ENCODE assay signal across 18 cellular contexts in genomic region chr5:126515337-126515736, GRCh38.
A peak's percentile ranks its signal among the peaks of the same experiment; 100 is the strongest.
DNase-seq lines count a peak whose midpoint lies in the region; ATAC-seq and TF ChIP-seq lines count a peak whose summit lies in the region.
"Had no signal": no experiment of that assay in that cellular context is flagged by ENCODE, and none has a peak within 500 bp of the region (broad histone marks: within the 10 kb centered on the region; RNA-seq: fewer than 3 reads in every experiment).

No MANE protein-coding gene starts in this region.

- ATAC-seq in foreskin keratinocyte = no peak
- no peak for ATAC-seq in activated naive CD4-positive, alpha-beta T cell treated with anti-CD3 and anti-CD28 coated beads, Interleukin-2, amount 50 U/mL, for 72 hours
- ATAC-seq: activated naive CD8-positive, alpha-beta T cell treated with anti-CD3 and anti-CD28 coated beads, Interleukin-2, amount 50 U/mL, for 24 hours; naive thymus-derived CD8-positive, alpha-beta T cell had no signal

- no peak for TF ChIP-seq POLR2A in tibial nerve (IDR thresholded peaks at IDR 0.05)

- H3K4me1 ChIP-seq in foreskin keratinocyte (peaks cover 39% of the 10 kb centered on the region), tibial nerve (peaks cover 0 to 73% (median 46%) of the 10 kb centered on the region in 4 donors)

- no peak overlapping the region for H3K4me3 ChIP-seq in tibial nerve
- H3K4me3 ChIP-seq: SK-N-MC, upper lobe of left lung had no signal

- no peak for TF ChIP-seq EP300 in tibial nerve (IDR thresholded peaks at IDR 0.05)

- no peak overlapping the region for H3K27ac Mint-ChIP-seq in activated naive CD4-positive, alpha-beta T cell treated with anti-CD3 and anti-CD28 coated beads, Interleukin-2, amount 50 U/mL, for 72 hours
- H3K27ac Mint-ChIP-seq: activated naive CD8-positive, alpha-beta T cell treated with anti-CD3 and anti-CD28 coated beads, Interleukin-2, amount 50 U/mL, for 24 hours; CD4-positive, CD25-positive, alpha-beta regulatory T cell had no signal

- H3K9me3 Mint-ChIP-seq in activated naive CD4-positive, alpha-beta T cell treated with anti-CD3 and anti-CD28 coated beads, Interleukin-2, amount 50 U/mL, for 72 hours = peaks cover 0 to 3% of the 10 kb centered on the region in 2 donors
- H3K9me3 Mint-ChIP-seq: activated naive CD8-positive, alpha-beta T cell treated with anti-CD3 and anti-CD28 coated beads, Interleukin-2, amount 50 U/mL, for 24 hours had no signal

- no peak for TF ChIP-seq CTCF in foreskin keratinocyte (conservative IDR thresholded peaks at IDR 0.05)
- no peak for TF ChIP-seq CTCF in tibial nerve (IDR thresholded peaks at IDR 0.05)

- H3K27ac ChIP-seq in foreskin keratinocyte (peak overlapping the region; percentile 48), tibial nerve (peak overlapping the region; percentile 30 to 89 (median 76))
- H3K27ac ChIP-seq: SK-N-MC had no signal

- no peaks in the 10 kb centered on the region for H3K9me3 ChIP-seq in tibial nerve
- H3K9me3 ChIP-seq: upper lobe of left lung had no signal

- H3K27me3 ChIP-seq in foreskin keratinocyte (no peaks in the 10 kb centered on the region), tibial nerve (no peaks in the 10 kb centered on the region)
- H3K27me3 ChIP-seq: upper lobe of left lung had no signal

- no peaks in the 10 kb centered on the region for H3K36me3 ChIP-seq in tibial nerve
- H3K36me3 ChIP-seq: upper lobe of left lung had no signal

- DNase-seq in NCI-H2171 treated with DMSO at 0.1 percent for 48 hours (lab: John Stamatoyannopoulos, UW) (peak; percentile 37), SK-N-DZ (ENCODE audit: low spot score) (peak; percentile 67), foreskin keratinocyte (no peak), tibial nerve (ENCODE audit: low spot score in 2 of 2) (no peak), T-helper 1 cell (no peak), NAMALWA (ENCODE audit: low spot score) (no peak)
- no peak for DNase-seq in activated naive CD4-positive, alpha-beta T cell treated with anti-CD3 and anti-CD28 coated beads, Interleukin-2, amount 50 U/mL, for 72 hours (ENCODE audit: low spot score in 2 of 2)
- DNase-seq: activated CD4-positive, alpha-beta T cell treated with anti-CD3 and anti-CD28 coated beads for 4 hours; activated gamma-delta T cell treated with Interleukin-2 at 50 U/mL for 16 hours; activated naive CD8-positive, alpha-beta T cell treated with anti-CD3 and anti-CD28 coated beads, Interleukin-2, amount 50 U/mL, for 24 hours; CD4-positive, CD25-positive, alpha-beta regulatory T cell; glutamatergic neuron; islet precursor cell; naive thymus-derived CD8-positive, alpha-beta T cell; occipital lobe; upper lobe of left lung had no signal

- H3K36me3 Mint-ChIP-seq in activated naive CD4-positive, alpha-beta T cell treated with anti-CD3 and anti-CD28 coated beads, Interleukin-2, amount 50 U/mL, for 72 hours = no peaks in the 10 kb centered on the region
- H3K36me3 Mint-ChIP-seq: brain; CD4-positive, CD25-positive, alpha-beta regulatory T cell; naive thymus-derived CD8-positive, alpha-beta T cell had no signal

Comparison
In these comparisons a context has a peak if more than half of its experiments do, and no peak if none do; other contexts are left out.
1. DNase-seq: peak in NCI-H2171 treated with DMSO at 0.1 percent for 48 hours (single experiment) and SK-N-DZ (single experiment); none in foreskin keratinocyte (0 of 2), tibial nerve (0 of 2), T-helper 1 cell (0 of 5), NAMALWA (single experiment) and activated naive CD4-positive, alpha-beta T cell treated with anti-CD3 and anti-CD28 coated beads, Interleukin-2, amount 50 U/mL, for 72 hours (0 of 2).